ENCODE assay signal across 14 cellular contexts in the genomic region with DNA sequence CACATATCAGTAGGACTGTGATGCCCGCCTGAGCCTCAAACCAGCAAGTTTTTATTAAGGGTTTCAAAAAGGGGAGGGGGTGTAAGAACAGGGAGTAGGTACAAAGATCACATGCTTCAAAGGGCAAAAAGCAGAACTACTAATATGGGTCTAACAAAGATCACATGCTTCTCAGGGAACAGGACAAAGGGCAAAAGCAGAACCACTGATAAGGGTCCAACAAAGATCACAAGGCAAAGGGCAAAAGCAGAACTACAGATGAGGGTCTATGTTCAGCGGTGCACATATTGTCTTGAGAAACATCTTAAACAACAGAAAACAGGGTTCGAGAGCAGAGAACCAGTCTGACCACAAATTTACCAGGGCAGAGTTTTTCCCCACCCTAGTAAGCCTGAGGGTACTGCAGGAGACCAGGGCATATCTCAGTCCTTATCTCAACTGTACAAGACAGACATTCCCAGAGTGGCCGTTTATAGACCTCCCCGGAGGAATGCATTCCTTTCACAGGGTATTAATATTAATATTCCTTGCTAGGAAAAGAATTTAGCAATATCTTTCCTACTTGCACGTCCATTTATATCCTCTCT. TPM values are rescaled to one million over a fixed set of nuclear protein-coding genes. Genes with fewer than 3 reads are reported as not detected.
"Had no signal": no experiment of that assay in that cellular context is flagged by ENCODE, and none has a peak within 500 bp of the region (broad histone marks: within the 10 kb centered on the region; RNA-seq: fewer than 3 reads in every experiment).

No MANE protein-coding gene starts in this region.

RNA-seq across cellular contexts. Expression of gene CYP17A1, which starts 7.1 kb away (rescaled TPM):
- total RNA-seq: hepatocyte; kidney epithelial cell; left cardiac atrium; left colon; left ventricle myocardium inferior; left ventricle myocardium superior; lung microvascular endothelial cell; mammary epithelial cell; mesenteric fat pad; mononuclear cell; myocyte; naive thymus-derived CD4-positive, alpha-beta T cell; naive thymus-derived CD8-positive, alpha-beta T cell had no signal
- polyA plus RNA-seq: hepatocyte; keratinocyte; mammary epithelial cell; naive thymus-derived CD4-positive, alpha-beta T cell had no signal

RNA-seq across cellular contexts. Expression of gene AS3MT, which starts 25.0 kb away (rescaled TPM):
- polyA plus RNA-seq: naive thymus-derived CD8-positive, alpha-beta T cell had no signal
